7 cellular contexts compared by ENCODE assay signal in the genomic region with DNA sequence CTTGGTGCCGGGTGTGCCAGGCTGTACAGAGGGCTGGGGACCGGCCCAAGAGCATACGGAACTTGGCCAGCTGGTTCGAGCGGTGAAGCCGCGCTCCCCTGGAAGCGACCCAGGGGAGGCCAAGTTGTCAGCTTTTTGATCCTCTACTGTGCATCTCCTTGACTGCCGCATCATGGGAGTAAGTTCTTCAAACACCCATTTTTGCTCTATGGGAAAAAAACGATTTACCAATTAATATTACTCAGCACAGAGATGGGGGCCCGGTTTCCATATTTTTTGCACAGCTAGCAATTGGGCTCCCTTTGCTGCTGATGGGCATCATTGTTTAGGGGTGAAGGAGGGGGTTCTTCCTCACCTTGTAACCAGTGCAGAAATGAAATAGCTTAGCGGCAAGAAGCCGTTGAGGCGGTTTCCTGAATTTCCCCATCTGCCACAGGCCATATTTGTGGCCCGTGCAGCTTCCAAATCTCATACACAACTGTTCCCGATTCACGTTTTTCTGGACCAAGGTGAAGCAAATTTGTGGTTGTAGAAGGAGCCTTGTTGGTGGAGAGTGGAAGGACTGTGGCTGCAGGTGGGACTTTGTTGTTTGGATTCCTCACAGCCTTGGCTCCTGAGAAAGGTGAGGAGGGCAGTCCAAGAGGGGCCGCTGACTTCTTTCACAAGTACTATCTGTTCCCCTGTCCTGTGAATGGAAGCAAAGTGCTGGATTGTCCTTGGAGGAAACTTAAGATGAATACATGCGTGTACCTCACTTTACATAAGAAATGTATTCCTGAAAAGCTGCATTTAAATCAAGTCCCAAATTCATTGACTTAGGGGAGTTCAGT. TPM values are rescaled to one million over a fixed set of nuclear protein-coding genes. Genes with fewer than 3 reads are reported as not detected.
DNase-seq lines count a peak whose midpoint lies in the region; ATAC-seq and TF ChIP-seq lines count a peak whose summit lies in the region.
"Had no signal": no experiment of that assay in that cellular context is flagged by ENCODE, and none has a peak within 500 bp of the region (broad histone marks: within the 10 kb centered on the region; RNA-seq: fewer than 3 reads in every experiment).

No MANE protein-coding gene starts in this region.

- ATAC-seq in activated T-cell treated with anti-CD3 and anti-CD28 coated beads, Interleukin-2, amount 50 U/mL, for 4 hours, result no peak
- ATAC-seq in HG03378 (IDR thresholded peaks at IDR 0.05; ENCODE audit: unreplicated experiment) (no peak), left lobe of liver (no peak)

- no peaks in the 10 kb centered on the region for H3K9me3 ChIP-seq in tibial nerve

- H3K27me3 ChIP-seq in tibial nerve, result no peaks in the 10 kb centered on the region

- peak overlapping the region in 1 of 4 donors; percentile 97 for H3K27ac ChIP-seq in tibial nerve

- no peak for TF ChIP-seq EP300 in tibial nerve (IDR thresholded peaks at IDR 0.05)

- TF ChIP-seq POLR2A in tibial nerve (IDR thresholded peaks at IDR 0.05), result no peak

- H3K36me3 ChIP-seq in tibial nerve, result peaks cover 0 to 6% (median 0%) of the 10 kb centered on the region in 3 donors

- DNase-seq in activated T-cell treated with anti-CD3 and anti-CD28 coated beads, Interleukin-2, amount 50 U/mL, for 4 hours, result no peak
- DNase-seq in activated T-cell treated with anti-CD3 and anti-CD28 coated beads for 4 hours (no peak), fibroblast of pulmonary artery (ENCODE audit: low read depth) (no peak), tibial nerve (ENCODE audit: low spot score in 2 of 2) (no peak), left lobe of liver (ENCODE audit: low spot score) (no peak)
- DNase-seq: NCI-H226 had no signal

- no peaks in the 10 kb centered on the region for H3K9me3 Mint-ChIP-seq in activated T-cell treated with anti-CD3 and anti-CD28 coated beads, Interleukin-2, amount 50 U/mL, for 4 hours

- 87 to 91% methylated on average over 19 of the region's 19 CpGs for WGBS in tibial nerve, 2 donors

- TF ChIP-seq CTCF in fibroblast of pulmonary artery (IDR thresholded peaks at IDR 0.05; ENCODE audit: low read length, missing control alignments) (no peak), tibial nerve (IDR thresholded peaks at IDR 0.05) (no peak)

- peaks cover 0 to 63% (median 31%) of the 10 kb centered on the region in 4 donors for H3K4me1 ChIP-seq in tibial nerve

- H3K27me3 Mint-ChIP-seq in activated T-cell treated with anti-CD3 and anti-CD28 coated beads, Interleukin-2, amount 50 U/mL, for 4 hours (ENCODE audit: low read depth), result no peaks in the 10 kb centered on the region

- H3K4me3 ChIP-seq in fibroblast of pulmonary artery (replicated peaks; ENCODE audit: low read depth, low read length), result peak overlapping the region; percentile 57
- peak overlapping the region in 3 of 4 donors; percentile 65 to 74 (median 69) for H3K4me3 ChIP-seq in tibial nerve

- H3K4me3 Mint-ChIP-seq in activated T-cell treated with anti-CD3 and anti-CD28 coated beads, Interleukin-2, amount 50 U/mL, for 4 hours, result peak overlapping the region; percentile 76

- peaks cover 3% of the 10 kb centered on the region for H3K36me3 Mint-ChIP-seq in activated T-cell treated with anti-CD3 and anti-CD28 coated beads, Interleukin-2, amount 50 U/mL, for 4 hours (ENCODE audit: insufficient read depth)

- H3K4me1 Mint-ChIP-seq in activated T-cell treated with anti-CD3 and anti-CD28 coated beads, Interleukin-2, amount 50 U/mL, for 4 hours (ENCODE audit: low read depth), result peaks cover 53% of the 10 kb centered on the region

RNA-seq across cellular contexts. Expression of gene FUT4, which starts 2.1 kb away (rescaled TPM):
- 1 to 10 TPM; 7.6 to 8.2 (median 7.9) TPM for total RNA-seq in activated T-cell treated with anti-CD3 and anti-CD28 coated beads, Interleukin-2, amount 50 U/mL, for 4 hours
- total RNA-seq in tibial nerve, result 10 to 100 TPM in 1 of 4 donors, 1 to 10 TPM in 3; 5.4 to 11.0 (median 7.7) TPM
- total RNA-seq in left lobe of liver, result 1.2 TPM

RNA-seq across cellular contexts. Expression of gene PIWIL4, which starts 21.3 kb away (rescaled TPM):
- total RNA-seq in activated T-cell treated with anti-CD3 and anti-CD28 coated beads, Interleukin-2, amount 50 U/mL, for 4 hours, result under 1 TPM; 0.32 to 0.54 (median 0.33) TPM
- total RNA-seq in tibial nerve, result 1 to 10 TPM; 7.2 to 9.0 (median 8.3) TPM
- total RNA-seq in left lobe of liver, result 0.28 TPM

RNA-seq across cellular contexts. Expression of gene C11orf97, which starts 33.6 kb away (rescaled TPM):
- not detected for total RNA-seq in activated T-cell treated with anti-CD3 and anti-CD28 coated beads, Interleukin-2, amount 50 U/mL, for 4 hours
- total RNA-seq in tibial nerve (not detected), left lobe of liver (0.35 TPM)

RNA-seq across cellular contexts. Expression of gene ANKRD49, which starts 52.1 kb away (rescaled TPM):
- 10 to 100 TPM; 14.7 to 18.8 (median 17.2) TPM for total RNA-seq in activated T-cell treated with anti-CD3 and anti-CD28 coated beads, Interleukin-2, amount 50 U/mL, for 4 hours
- total RNA-seq in tibial nerve, result 10 to 100 TPM in 3 of 4 donors, 1 to 10 TPM in 1; 9.2 to 44.9 (median 16.8) TPM
- total RNA-seq in left lobe of liver, result 4.3 TPM

RNA-seq across cellular contexts. Expression of gene MRE11, which starts 52.2 kb away (rescaled TPM):
- total RNA-seq in activated T-cell treated with anti-CD3 and anti-CD28 coated beads, Interleukin-2, amount 50 U/mL, for 4 hours, result 10 to 100 TPM; 28.6 to 34.3 (median 30.9) TPM
- total RNA-seq in tibial nerve (10 to 100 TPM; 14.0 to 28.4 (median 17.4) TPM), left lobe of liver (3.9 TPM)
